In genomic region chr20:56953055-56953586, GRCh38 we compare ENCODE assay signal across 14 cellular contexts.
A peak's percentile ranks its signal among the peaks of the same experiment; 100 is the strongest.
DNase-seq lines count a peak whose midpoint lies in the region; ATAC-seq, FAIRE-seq and TF ChIP-seq lines count a peak whose summit lies in the region.
"Had no signal": no experiment of that assay in that cellular context is flagged by ENCODE, and none has a peak within 500 bp of the region (broad histone marks: within the 10 kb centered on the region; RNA-seq: fewer than 3 reads in every experiment).

No MANE protein-coding gene starts in this region.

- no peak overlapping the region for H3K4me2 ChIP-seq in HepG2 (ENCODE audit: low read depth, low read length)
- H3K4me2 ChIP-seq in keratinocyte (ENCODE audit: control insufficient read depth, extremely low read depth, insufficient read depth, low read depth, low read length), result peak overlapping the region; percentile 65
- H3K4me2 ChIP-seq: BLaER1 treated with 17β-estradiol and CSF1 and Interleukin-3, amounts not matched to agents 10 nM and 100 nM had no signal

- TF ChIP-seq CTCF in HepG2 (CRISPR knock-in tag; IDR thresholded peaks at IDR 0.05) (no peak), right lobe of liver (IDR thresholded peaks at IDR 0.05) (no peak), keratinocyte (optimal IDR thresholded peaks at IDR 0.05 in 1 of 3, IDR thresholded peaks at IDR 0.05 in 1 of 3, conservative IDR thresholded peaks at IDR 0.05 in 1 of 3; ENCODE audit: extremely low read depth in 1 of 3, insufficient read depth in 2 of 3, low read length in 3 of 3) (no peak), HFFc6 (IDR thresholded peaks at IDR 0.05) (no peak)

- no peaks in the 10 kb centered on the region for H3K9me1 ChIP-seq in keratinocyte (ENCODE audit: control insufficient read depth, extremely low read depth, insufficient read depth, low read length)

- H3K4me1 ChIP-seq in HepG2 (ENCODE audit: insufficient read depth, low read length), result no peaks in the 10 kb centered on the region
- no peaks in the 10 kb centered on the region for H3K4me1 ChIP-seq in right lobe of liver
- H3K4me1 ChIP-seq in keratinocyte (ENCODE audit: control insufficient read depth, extremely low read depth, insufficient read depth, low read length), result peaks cover 4% of the 10 kb centered on the region

- H3K36me3 Mint-ChIP-seq in HFFc6 (ENCODE audit: low read depth), result no peaks in the 10 kb centered on the region

- TF ChIP-seq RAD21 in HepG2 (CRISPR knock-in tag; IDR thresholded peaks at IDR 0.05), result no peak

- WGBS in HepG2 (ENCODE audit: low lambda C conversion rate), result 25% methylated on average over 21 of the region's 23 CpGs
- WGBS in right lobe of liver (ENCODE audit: insufficient coverage, low coverage, low lambda C conversion rate, missing lambda C conversion rate), result 60% methylated on average over 1 of the region's 23 CpGs

- intact Hi-C loops in HepG2 (cut with micrococcal nuclease; ENCODE audit: unreplicated experiment), result no loop called here
- intact Hi-C loops in right lobe of liver (cut with DNase I), result no loop called here

- H3K9me3 ChIP-seq in HepG2 (ENCODE audit: low read length), result no peaks in the 10 kb centered on the region
- H3K9me3 ChIP-seq in right lobe of liver, result no peaks in the 10 kb centered on the region
- no peaks in the 10 kb centered on the region for H3K9me3 ChIP-seq in keratinocyte (ENCODE audit: control insufficient read depth, low read depth, low read length)
- H3K9me3 ChIP-seq: BLaER1 treated with 17β-estradiol and CSF1 and Interleukin-3, amounts not matched to agents 10 nM and 100 nM; HAP-1 had no signal

- FAIRE-seq in HepG2 (lab: Jason Lieb, UNC) (no peak), keratinocyte (lab: Jason Lieb, UNC) (no peak)

- in situ Hi-C loops in HepG2 (cut with HindIII; ENCODE audit: extremely low pct_ligation_motif_present, low pct_unique_long_range_greater_than_20kb), result no loop called here

- H2AFZ ChIP-seq in HepG2 (ENCODE audit: low read length), result no peak overlapping the region
- H2AFZ ChIP-seq in keratinocyte (ENCODE audit: control insufficient read depth, low read length), result no peak overlapping the region

- DNase-seq in HepG2 (ENCODE audit: low spot score), result no peak
- no peak for DNase-seq in right lobe of liver
- peak; percentile 42 for DNase-seq in SW480 (ENCODE audit: low spot score)
- no peak for DNase-seq in keratinocyte (ENCODE audit: low read depth, low spot score)
- DNase-seq in nucleus accumbens (lab: John Stamatoyannopoulos, UW), result no peak
- no peak for DNase-seq in retina
- DNase-seq in HFFc6, result no peak
- DNase-seq: 8988T; Calu3; CD4-positive, alpha-beta T cell; DMS 273 treated with DMSO at 0.1 percent for 48 hours; IMR-90 had no signal

- H3K79me2 ChIP-seq in HepG2 (ENCODE audit: insufficient read depth, low read length) (no peaks in the 10 kb centered on the region), keratinocyte (ENCODE audit: control insufficient read depth, insufficient read depth, low read length) (no peaks in the 10 kb centered on the region)

- H3K4me3 Mint-ChIP-seq in HFFc6, result no peak overlapping the region
- H3K4me3 Mint-ChIP-seq: CD4-positive, alpha-beta T cell had no signal

- CTCF ChIA-PET in HepG2 (lab: Yijun Ruan, JAX; ENCODE audit: low intra/inter-chr PET ratio, low total read pairs), result no interaction called here

- POLR2A ChIA-PET in HepG2 (lab: Yijun Ruan, JAX), result no interaction called here

- no peak for TF ChIP-seq EP300 in HepG2 (IDR thresholded peaks at IDR 0.05; ENCODE audit: low read depth in 2 of 2, low read length in 2 of 2)
- TF ChIP-seq EP300 in HepG2 (CRISPR knock-in tag; IDR thresholded peaks at IDR 0.05; ENCODE audit: borderline replicate concordance), result no peak

- H3K9me3 Mint-ChIP-seq in HFFc6, result no peaks in the 10 kb centered on the region
- H3K9me3 Mint-ChIP-seq: CD4-positive, alpha-beta T cell had no signal

- dilution Hi-C loops in keratinocyte (cut with MboI; ENCODE audit: extremely low pct_ligation_motif_present, low sequenced_read_pairs), result no loop called here

- H3K27me3 Mint-ChIP-seq in HFFc6 (ENCODE audit: insufficient read depth), result peaks cover 39% of the 10 kb centered on the region

- no TSS peak for BruUV-seq in HepG2 (replicated peaks; lab: Mats Ljungman, UMichigan)

- H3K36me3 ChIP-seq in HepG2 (replicated peaks in 1 of 2; ENCODE audit: control insufficient read depth in 1 of 2, insufficient read depth in 2 of 2, low read length in 2 of 2) (no peaks in the 10 kb centered on the region), right lobe of liver (no peaks in the 10 kb centered on the region), keratinocyte (ENCODE audit: control insufficient read depth in 2 of 2, extremely low read depth in 1 of 2, insufficient read depth in 2 of 2, low read length in 2 of 2) (no peaks in the 10 kb centered on the region)
- H3K36me3 ChIP-seq: BLaER1 treated with 17β-estradiol and CSF1 and Interleukin-3, amounts not matched to agents 10 nM and 100 nM; HAP-1 had no signal

- H4K20me1 ChIP-seq in HepG2 (ENCODE audit: insufficient read depth, low read length) (no peaks in the 10 kb centered on the region), keratinocyte (ENCODE audit: control insufficient read depth, extremely low read depth, insufficient read depth, low read length) (no peaks in the 10 kb centered on the region)

- no peak overlapping the region for H3K27ac ChIP-seq in HepG2 (ENCODE audit: extremely low read length, insufficient read depth, low read length)
- H3K27ac ChIP-seq in right lobe of liver, result no peak overlapping the region
- no peak overlapping the region for H3K27ac ChIP-seq in keratinocyte (ENCODE audit: control insufficient read depth, insufficient read depth, low read length)
- H3K27ac ChIP-seq: BLaER1 treated with 17β-estradiol and CSF1 and Interleukin-3, amounts not matched to agents 10 nM and 100 nM had no signal

- no peak overlapping the region for H3K27ac Mint-ChIP-seq in HFFc6
- H3K27ac Mint-ChIP-seq: CD4-positive, alpha-beta T cell had no signal

- no peak overlapping the region for H3K4me3 ChIP-seq in HepG2 (replicated peaks in 1 of 3; ENCODE audit: insufficient read depth in 1 of 3, low read depth in 2 of 3, low read length in 3 of 3)
- no peak overlapping the region for H3K4me3 ChIP-seq in right lobe of liver
- H3K4me3 ChIP-seq in keratinocyte (ENCODE audit: control insufficient read depth in 2 of 3, extremely low read depth in 1 of 3, insufficient read depth in 2 of 3, low read depth in 1 of 3, low read length in 3 of 3), result peak overlapping the region in 1 of 3 experiments; percentile 11
- H3K4me3 ChIP-seq: BLaER1 treated with 17β-estradiol and CSF1 and Interleukin-3, amounts not matched to agents 10 nM and 100 nM; HAP-1 had no signal

- no peak for TF ChIP-seq POLR2A in HepG2 (IDR thresholded peaks at IDR 0.05; ENCODE audit: insufficient read depth in 1 of 2, low read depth in 2 of 2, low read length in 2 of 2)
- TF ChIP-seq POLR2A in right lobe of liver (IDR thresholded peaks at IDR 0.05), result no peak

- no peaks in the 10 kb centered on the region for H3K4me1 Mint-ChIP-seq in HFFc6 (ENCODE audit: low read depth)

- H3K9ac ChIP-seq in HepG2 (ENCODE audit: insufficient read depth, low read depth, low read length) (no peak overlapping the region), keratinocyte (ENCODE audit: control insufficient read depth, extremely low read depth, insufficient read depth, low read length) (no peak overlapping the region)
- H3K9ac ChIP-seq: BLaER1 treated with 17β-estradiol and CSF1 and Interleukin-3, amounts not matched to agents 10 nM and 100 nM had no signal

- H3K27me3 ChIP-seq in HepG2 (ENCODE audit: control insufficient read depth in 1 of 2, insufficient read depth in 2 of 2, low read length in 2 of 2) (peaks cover 11 to 71% of the 10 kb centered on the region in 2 experiments; a peak in 4 of 5 replicates), right lobe of liver (no peaks in the 10 kb centered on the region), keratinocyte (ENCODE audit: control insufficient read depth, extremely low read depth, insufficient read depth, low read length) (peaks cover 38% of the 10 kb centered on the region)

- ATAC-seq in HepG2 (no peak), right lobe of liver (no peak)

TF ChIP-seq in HepG2, 621 proteins besides CTCF, POLR2A, EP300 and RAD21:
- TF ChIP-seq BRD4 (CRISPR knock-in tag; IDR thresholded peaks at IDR 0.05) (no peak), EED (CRISPR knock-in tag; IDR thresholded peaks at IDR 0.05) (0 out of 2 replicates have a peak, but pooled peaks have one; percentile 54)
